ENCODE assay signal across 8 cellular contexts in the genomic region with DNA sequence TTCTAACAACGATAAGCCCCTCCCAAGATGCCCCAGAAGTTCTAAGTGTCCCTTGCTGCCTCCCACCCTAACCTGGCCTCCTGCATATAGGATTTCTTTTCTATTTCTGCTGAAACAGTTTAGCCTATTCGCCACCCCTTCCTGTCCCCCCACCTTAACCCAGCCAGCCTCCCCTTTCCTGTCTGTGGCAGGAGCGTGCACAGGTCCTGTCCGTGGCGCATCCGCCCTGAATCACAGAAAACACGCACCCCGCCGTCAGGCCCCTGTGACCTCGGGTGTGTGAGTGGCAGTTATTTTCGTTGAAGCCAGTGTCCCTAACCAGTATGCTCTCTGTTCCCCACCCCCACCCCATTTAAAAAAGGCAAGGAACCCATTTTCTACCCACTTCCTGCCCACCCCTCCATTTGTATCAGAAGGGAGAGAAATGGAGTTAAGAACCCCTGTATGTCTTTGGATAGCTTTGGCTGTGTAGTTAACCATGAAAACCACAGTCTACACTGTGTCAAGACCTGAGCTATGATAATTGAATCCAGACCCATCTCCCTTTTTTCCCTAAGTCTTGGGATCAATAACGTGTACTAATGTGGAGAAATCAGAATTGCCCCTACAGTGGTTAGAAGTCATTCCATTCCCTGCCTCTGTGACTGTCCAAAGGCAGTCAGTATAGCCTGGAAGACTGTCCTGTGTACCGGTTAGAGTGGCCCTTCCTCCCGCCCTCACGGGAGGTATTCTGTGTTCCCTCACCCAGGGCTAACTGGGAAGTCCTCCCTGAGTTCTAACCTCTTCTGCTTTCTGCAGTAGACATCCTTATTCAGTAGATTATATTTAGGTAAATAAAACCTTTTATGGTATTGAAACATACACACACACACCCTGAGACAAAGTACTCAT. TPM values are rescaled to one million over a fixed set of nuclear protein-coding genes. Genes with fewer than 3 reads are reported as not detected.
A peak's percentile ranks its signal among the peaks of the same experiment; 100 is the strongest.
DNase-seq lines count a peak whose midpoint lies in the region; ATAC-seq and TF ChIP-seq lines count a peak whose summit lies in the region.

No MANE protein-coding gene starts in this region.

- H3K27me3 ChIP-seq in stomach = peaks cover 0 to 5% (median 4%) of the 10 kb centered on the region in 3 donors

- no peaks in the 10 kb centered on the region for H3K9me3 ChIP-seq in mucosa of descending colon
- no peaks in the 10 kb centered on the region for H3K9me3 ChIP-seq in stomach

- no peaks in the 10 kb centered on the region for H3K9me3 Mint-ChIP-seq in central memory CD8-positive, alpha-beta T cell

- H3K4me3 Mint-ChIP-seq in central memory CD8-positive, alpha-beta T cell = peak overlapping the region; percentile 93

- ATAC-seq in GM18909 (IDR thresholded peaks at IDR 0.05; ENCODE audit: poor library complexity, unreplicated experiment) = peak; percentile 45
- ATAC-seq in central memory CD8-positive, alpha-beta T cell (replicated peaks; ENCODE audit: extremely low read depth, poor library complexity, severe bottlenecking) = peak; percentile 82
- peak; percentile 73 for ATAC-seq in mucosa of descending colon
- no peak for ATAC-seq in GM19023 (IDR thresholded peaks at IDR 0.05; ENCODE audit: unreplicated experiment)
- no peak for ATAC-seq in HG02970 (IDR thresholded peaks at IDR 0.05; ENCODE audit: low FRiP score, unreplicated experiment)

- TF ChIP-seq EP300 in stomach (IDR thresholded peaks at IDR 0.05) = no peak

- peak overlapping the region; percentile 44 to 98 (median 93) for H3K27ac ChIP-seq in stomach

- H3K4me1 ChIP-seq in mucosa of descending colon (ENCODE audit: low read depth) = peaks cover 15% of the 10 kb centered on the region
- H3K4me1 ChIP-seq in stomach = peaks cover 20 to 83% (median 47%) of the 10 kb centered on the region in 4 donors

- H3K36me3 ChIP-seq in mucosa of descending colon (ENCODE audit: low read depth) (no peaks in the 10 kb centered on the region), stomach (peaks cover 22 to 31% (median 27%) of the 10 kb centered on the region in 4 donors)

- H3K27ac Mint-ChIP-seq in central memory CD8-positive, alpha-beta T cell (ENCODE audit: low read depth) = peak overlapping the region; percentile 93

- peaks cover 50% of the 10 kb centered on the region for H3K4me1 Mint-ChIP-seq in central memory CD8-positive, alpha-beta T cell

- peaks cover 40% of the 10 kb centered on the region for H3K36me3 Mint-ChIP-seq in central memory CD8-positive, alpha-beta T cell (ENCODE audit: insufficient read depth)

- H3K27me3 Mint-ChIP-seq in central memory CD8-positive, alpha-beta T cell = no peaks in the 10 kb centered on the region

- DNase-seq in UCSD-AML1 (lab: John Stamatoyannopoulos, UW; ENCODE audit: unreplicated experiment) = peak; percentile 82
- peak; percentile 38 to 74 for DNase-seq in central memory CD8-positive, alpha-beta T cell (ENCODE audit: low spot score in 2 of 2)
- DNase-seq in mucosa of descending colon = peak in 2 of 3 donors; percentile 66 to 87
- peak; percentile 31 for DNase-seq in stomach
- DNase-seq in SHP77 (lab: John Stamatoyannopoulos, UW) = no peak

- H3K4me3 ChIP-seq in mucosa of descending colon (no peak overlapping the region), stomach (peak overlapping the region; percentile 65 to 77 (median 68))

- WGBS in stomach, 5 donors = 45 to 65% (median 51%) methylated on average over 15 of the region's 15 CpGs

- TF ChIP-seq POLR2A in stomach (IDR thresholded peaks at IDR 0.05) = no peak

- TF ChIP-seq CTCF in mucosa of descending colon (IDR thresholded peaks at IDR 0.05) = no peak
- TF ChIP-seq CTCF in stomach (IDR thresholded peaks at IDR 0.05) = no peak

- intact Hi-C loops in mucosa of descending colon (cut with DNase I, micrococcal nuclease) (no loop called here), stomach (cut with DNase I; ENCODE audit: low total_unique reads) (no loop called here)

RNA-seq across cellular contexts. Expression of gene PLEKHO1, which starts 1.8 kb away (rescaled TPM):
- total RNA-seq in mucosa of descending colon = 100 to 1,000 TPM in 1 of 3 donors, 10 to 100 TPM in 2; 10.0 to 228 (median 21.9) TPM
- 100 to 1,000 TPM in 3 of 5 donors, 10 to 100 TPM in 2; 34.6 to 254 (median 100) TPM for total RNA-seq in stomach
- 10 to 100 TPM; 38.6 to 79.3 (median 40.9) TPM for polyA plus RNA-seq in stomach

Comparison
In these comparisons a context has a peak if more than half of its experiments do, and no peak if none do; other contexts are left out.
1. ATAC-seq: peak in GM18909 (single experiment), central memory CD8-positive, alpha-beta T cell (single experiment) and mucosa of descending colon (single experiment); none in GM19023 (single experiment) and HG02970 (single experiment).
2. DNase-seq: peak in UCSD-AML1 (single experiment), central memory CD8-positive, alpha-beta T cell (2 of 2), mucosa of descending colon (2 of 3) and stomach (single experiment); none in SHP77 (0 of 2).